In genomic region chr17:21369395-21369794, GRCh38 we compare ENCODE assay signal across 1 cellular context.
TF ChIP-seq lines count a peak whose summit lies in the region.

No MANE protein-coding gene starts in this region.

TF ChIP-seq in GM12878, 131 proteins besides CTCF, POLR2A, EP300 and RAD21:
- no peak for TF ChIP-seq HDAC6 (IDR thresholded peaks at IDR 0.05; ENCODE audit: unreplicated experiment)
- TF ChIP-seq SMARCA5 (IDR thresholded peaks at IDR 0.05): 0 out of 2 replicates have a peak, but pooled peaks have one; percentile 0
- TF ChIP-seq MTA3 (IDR thresholded peaks at IDR 0.05; ENCODE audit: borderline replicate concordance, low read length): no peak
